Comparison of ENCODE assay signal across 2 cellular contexts in the genomic region with DNA sequence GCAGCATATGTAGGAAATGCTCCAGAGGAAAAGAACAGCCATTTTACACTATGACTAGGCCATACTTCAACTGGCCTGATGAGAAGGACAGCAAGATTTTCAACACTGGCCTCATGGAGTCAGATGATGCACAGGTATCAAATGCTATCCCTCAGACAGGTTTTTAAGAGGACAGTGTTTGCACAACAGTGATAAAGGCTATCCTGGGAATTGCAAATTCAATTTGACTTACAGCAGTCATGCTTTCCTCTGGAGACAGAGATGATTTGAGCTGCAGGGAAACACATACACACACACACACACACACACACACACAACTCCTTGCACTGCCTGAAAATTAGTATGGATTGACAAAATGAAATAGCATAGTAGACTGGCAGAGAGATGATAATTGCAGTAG.
TF ChIP-seq lines count a peak whose summit lies in the region.

No MANE protein-coding gene starts in this region.

TF ChIP-seq in liver, 16 proteins besides CTCF, POLR2A, EP300 and RAD21 (continued from another document):
- TF ChIP-seq, protein P1, sequence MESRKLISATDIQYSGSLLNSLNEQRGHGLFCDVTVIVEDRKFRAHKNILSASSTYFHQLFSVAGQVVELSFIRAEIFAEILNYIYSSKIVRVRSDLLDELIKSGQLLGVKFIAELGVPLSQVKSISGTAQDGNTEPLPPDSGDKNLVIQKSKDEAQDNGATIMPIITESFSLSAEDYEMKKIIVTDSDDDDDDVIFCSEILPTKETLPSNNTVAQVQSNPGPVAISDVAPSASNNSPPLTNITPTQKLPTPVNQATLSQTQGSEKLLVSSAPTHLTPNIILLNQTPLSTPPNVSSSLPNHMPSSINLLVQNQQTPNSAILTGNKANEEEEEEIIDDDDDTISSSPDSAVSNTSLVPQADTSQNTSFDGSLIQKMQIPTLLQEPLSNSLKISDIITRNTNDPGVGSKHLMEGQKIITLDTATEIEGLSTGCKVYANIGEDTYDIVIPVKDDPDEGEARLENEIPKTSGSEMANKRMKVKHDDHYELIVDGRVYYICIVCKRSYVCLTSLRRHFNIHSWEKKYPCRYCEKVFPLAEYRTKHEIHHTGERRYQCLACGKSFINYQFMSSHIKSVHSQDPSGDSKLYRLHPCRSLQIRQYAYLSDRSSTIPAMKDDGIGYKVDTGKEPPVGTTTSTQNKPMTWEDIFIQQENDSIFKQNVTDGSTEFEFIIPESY (IDR thresholded peaks at IDR 0.05), result no peak

TF ChIP-seq in HepG2, 621 proteins besides CTCF, POLR2A, EP300 and RAD21 (continued from another document):
- TF ChIP-seq, protein P2, sequence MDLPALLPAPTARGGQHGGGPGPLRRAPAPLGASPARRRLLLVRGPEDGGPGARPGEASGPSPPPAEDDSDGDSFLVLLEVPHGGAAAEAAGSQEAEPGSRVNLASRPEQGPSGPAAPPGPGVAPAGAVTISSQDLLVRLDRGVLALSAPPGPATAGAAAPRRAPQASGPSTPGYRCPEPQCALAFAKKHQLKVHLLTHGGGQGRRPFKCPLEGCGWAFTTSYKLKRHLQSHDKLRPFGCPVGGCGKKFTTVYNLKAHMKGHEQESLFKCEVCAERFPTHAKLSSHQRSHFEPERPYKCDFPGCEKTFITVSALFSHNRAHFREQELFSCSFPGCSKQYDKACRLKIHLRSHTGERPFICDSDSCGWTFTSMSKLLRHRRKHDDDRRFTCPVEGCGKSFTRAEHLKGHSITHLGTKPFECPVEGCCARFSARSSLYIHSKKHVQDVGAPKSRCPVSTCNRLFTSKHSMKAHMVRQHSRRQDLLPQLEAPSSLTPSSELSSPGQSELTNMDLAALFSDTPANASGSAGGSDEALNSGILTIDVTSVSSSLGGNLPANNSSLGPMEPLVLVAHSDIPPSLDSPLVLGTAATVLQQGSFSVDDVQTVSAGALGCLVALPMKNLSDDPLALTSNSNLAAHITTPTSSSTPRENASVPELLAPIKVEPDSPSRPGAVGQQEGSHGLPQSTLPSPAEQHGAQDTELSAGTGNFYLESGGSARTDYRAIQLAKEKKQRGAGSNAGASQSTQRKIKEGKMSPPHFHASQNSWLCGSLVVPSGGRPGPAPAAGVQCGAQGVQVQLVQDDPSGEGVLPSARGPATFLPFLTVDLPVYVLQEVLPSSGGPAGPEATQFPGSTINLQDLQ (CRISPR knock-in tag; IDR thresholded peaks at IDR 0.05), result no peak
- TF ChIP-seq JUNB (CRISPR knock-in tag; IDR thresholded peaks at IDR 0.05; ENCODE audit: borderline replicate concordance) (no peak), ZNF777 (CRISPR knock-in tag; IDR thresholded peaks at IDR 0.05) (no peak), IKZF4 (CRISPR knock-in tag; IDR thresholded peaks at IDR 0.05; ENCODE audit: borderline replicate concordance, low read depth, not compliant biosample characterization) (no peak), NR1H2 (CRISPR knock-in tag; IDR thresholded peaks at IDR 0.05; ENCODE audit: borderline replicate concordance, low read depth) (no peak), CEBPB (IDR thresholded peaks at IDR 0.05; ENCODE audit: borderline replicate concordance, low read depth, low read length) (no peak)
- TF ChIP-seq, protein P3, sequence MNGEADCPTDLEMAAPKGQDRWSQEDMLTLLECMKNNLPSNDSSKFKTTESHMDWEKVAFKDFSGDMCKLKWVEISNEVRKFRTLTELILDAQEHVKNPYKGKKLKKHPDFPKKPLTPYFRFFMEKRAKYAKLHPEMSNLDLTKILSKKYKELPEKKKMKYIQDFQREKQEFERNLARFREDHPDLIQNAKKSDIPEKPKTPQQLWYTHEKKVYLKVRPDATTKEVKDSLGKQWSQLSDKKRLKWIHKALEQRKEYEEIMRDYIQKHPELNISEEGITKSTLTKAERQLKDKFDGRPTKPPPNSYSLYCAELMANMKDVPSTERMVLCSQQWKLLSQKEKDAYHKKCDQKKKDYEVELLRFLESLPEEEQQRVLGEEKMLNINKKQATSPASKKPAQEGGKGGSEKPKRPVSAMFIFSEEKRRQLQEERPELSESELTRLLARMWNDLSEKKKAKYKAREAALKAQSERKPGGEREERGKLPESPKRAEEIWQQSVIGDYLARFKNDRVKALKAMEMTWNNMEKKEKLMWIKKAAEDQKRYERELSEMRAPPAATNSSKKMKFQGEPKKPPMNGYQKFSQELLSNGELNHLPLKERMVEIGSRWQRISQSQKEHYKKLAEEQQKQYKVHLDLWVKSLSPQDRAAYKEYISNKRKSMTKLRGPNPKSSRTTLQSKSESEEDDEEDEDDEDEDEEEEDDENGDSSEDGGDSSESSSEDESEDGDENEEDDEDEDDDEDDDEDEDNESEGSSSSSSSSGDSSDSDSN (CRISPR knock-in tag; IDR thresholded peaks at IDR 0.05), result no peak
